Comparison of ENCODE assay signal across 1 cellular context in genomic region chr7:29977926-29978652, GRCh38.
TF ChIP-seq lines count a peak whose summit lies in the region.

No MANE protein-coding gene starts in this region.

TF ChIP-seq in H1, 55 proteins besides CTCF, POLR2A, EP300 and RAD21 (continued from another document):
- TF ChIP-seq TBP (IDR thresholded peaks at IDR 0.05; ENCODE audit: low read depth, low read length) (peak; percentile 50), CHD7 (IDR thresholded peaks at IDR 0.05; ENCODE audit: insufficient replicate concordance, low read length) (no peak), SP4 (IDR thresholded peaks at IDR 0.05; ENCODE audit: low read length) (no peak), CREB1 (IDR thresholded peaks at IDR 0.05) (peak; percentile 59; the same call in 1 of the 2 replicates), CBX8 (IDR thresholded peaks at IDR 0.05; ENCODE audit: borderline replicate concordance, low read depth, low read length) (no peak)
